ENCODE assay signal across 12 cellular contexts in genomic region chr19:46730595-46730994, GRCh38. TPM values are rescaled to one million over a fixed set of nuclear protein-coding genes. Genes with fewer than 3 reads are reported as not detected.
DNase-seq lines count a peak whose midpoint lies in the region; ATAC-seq, FAIRE-seq and TF ChIP-seq lines count a peak whose summit lies in the region.
"Had no signal": no experiment of that assay in that cellular context is flagged by ENCODE, and none has a peak within 500 bp of the region (broad histone marks: within the 10 kb centered on the region; RNA-seq: fewer than 3 reads in every experiment).

No MANE protein-coding gene starts in this region.

- H3K56ac ChIP-seq in H9 (ENCODE audit: insufficient read length, low read depth, low read length) = no peak overlapping the region

- no peak overlapping the region for H3T11ph ChIP-seq in H9 (ENCODE audit: low read length)

- H2BK15ac ChIP-seq in H9 (ENCODE audit: low read depth, low read length) (no peak overlapping the region), mesenchymal stem cell (ENCODE audit: low read depth, poor library complexity, severe bottlenecking) (no peak overlapping the region)

- ATAC-seq in activated naive CD8-positive, alpha-beta T cell treated with anti-CD3 and anti-CD28 coated beads, Interleukin-2, amount 50 U/mL, for 24 hours = no peak
- no peak for ATAC-seq in stimulated activated naive B cell treated with anti-CD40 and anti-IgM and Interleukin-4, amounts not matched to agents 10 μg/mL and 1 μg/mL and 100 μg/mL, for 72 hours (replicated peaks)
- ATAC-seq in activated naive CD4-positive, alpha-beta T cell treated with anti-CD3 and anti-CD28 coated beads, Interleukin-2, amount 50 U/mL, for 72 hours = no peak

- no peak overlapping the region for H2BK20ac ChIP-seq in H9 (ENCODE audit: low read depth, low read length, poor library complexity, severe bottlenecking)

- H3K36me3 Mint-ChIP-seq in H9 (ENCODE audit: insufficient read depth in 1 of 3, low read depth in 3 of 3) = peaks cover 47 to 90% (median 85%) of the 10 kb centered on the region in 3 experiments
- H3K36me3 Mint-ChIP-seq in activated naive CD8-positive, alpha-beta T cell treated with anti-CD3 and anti-CD28 coated beads, Interleukin-2, amount 50 U/mL, for 24 hours (ENCODE audit: low read depth) = peaks cover 46% of the 10 kb centered on the region
- H3K36me3 Mint-ChIP-seq in stimulated activated naive B cell treated with anti-CD40 and anti-IgM and Interleukin-4, amounts not matched to agents 10 μg/mL and 1 μg/mL and 100 μg/mL, for 72 hours = peaks cover 70% of the 10 kb centered on the region in 2 donors
- H3K36me3 Mint-ChIP-seq in activated naive CD4-positive, alpha-beta T cell treated with anti-CD3 and anti-CD28 coated beads, Interleukin-2, amount 50 U/mL, for 72 hours = peaks cover 0 to 7% of the 10 kb centered on the region in 2 donors

- no peak overlapping the region for H2BK5ac ChIP-seq in H9 (ENCODE audit: insufficient read length, low read length)
- H2BK5ac ChIP-seq in mesenchymal stem cell (ENCODE audit: low read depth, low read length, poor library complexity, severe bottlenecking) = no peak overlapping the region

- H4K5ac ChIP-seq in H9 (ENCODE audit: insufficient read length, low read depth, low read length) = no peak overlapping the region

- H2BK120ac ChIP-seq in H9 (ENCODE audit: low read depth, low read length, poor library complexity, severe bottlenecking) (no peak overlapping the region), mesenchymal stem cell (ENCODE audit: low read depth, low read length) (no peak overlapping the region)

- H3K36me3 ChIP-seq in mesenchymal stem cell (ENCODE audit: control insufficient read depth in 1 of 2, insufficient read depth in 2 of 2, low read depth in 1 of 2, low read length in 2 of 2) = peaks cover 76 to 86% of the 10 kb centered on the region in 2 experiments

- no peak overlapping the region for H4K8ac ChIP-seq in H9 (replicated peaks; ENCODE audit: insufficient read length, low read depth, low read length)
- H4K8ac ChIP-seq in mesenchymal stem cell (ENCODE audit: low read length) = no peak overlapping the region

- H3K23ac ChIP-seq in H9 (ENCODE audit: insufficient read length, low read depth, low read length) (no peak overlapping the region), mesenchymal stem cell (ENCODE audit: low read length in 2 of 2) (no peak overlapping the region)

- H4K20me1 ChIP-seq in H9 (ENCODE audit: control insufficient read depth, insufficient read depth, insufficient read length) = peaks cover 4% of the 10 kb centered on the region

- H2AFZ ChIP-seq in H9 (ENCODE audit: low read length) (no peak overlapping the region), mesenchymal stem cell (ENCODE audit: low read depth, low read length) (no peak overlapping the region)

- H3K14ac ChIP-seq in H9 (ENCODE audit: insufficient read depth, low read length) (no peak overlapping the region), mesenchymal stem cell (ENCODE audit: low read length in 2 of 2) (no peak overlapping the region)

- TF ChIP-seq CTCF in H9 (conservative IDR thresholded peaks at IDR 0.05) (no peak), D721Med (IDR thresholded peaks at IDR 0.05; ENCODE audit: insufficient read depth, missing control alignments) (no peak)

- no peaks in the 10 kb centered on the region for H3K27me3 ChIP-seq in H9 (ENCODE audit: insufficient read depth, low read length)
- no peaks in the 10 kb centered on the region for H3K27me3 ChIP-seq in mesenchymal stem cell (ENCODE audit: control insufficient read depth in 1 of 2, insufficient read depth in 1 of 2, low read length in 2 of 2)

- no peaks in the 10 kb centered on the region; the same call in 1 of the 2 replicates for H3K79me2 ChIP-seq in H9 (ENCODE audit: insufficient read depth, low read length)

- WGBS in H9 (ENCODE audit: extremely low coverage, insufficient read length, low lambda C conversion rate) = no CpG with 5 or more reads among the region's 14 CpGs
- 97% methylated on average over 14 of the region's 14 CpGs for WGBS in mesenchymal stem cell

- H3K4me3 Mint-ChIP-seq in H9 = peak overlapping the region in 1 of 2 experiments; percentile 28; a peak in 2 of 5 replicates
- H3K4me3 Mint-ChIP-seq in activated naive CD8-positive, alpha-beta T cell treated with anti-CD3 and anti-CD28 coated beads, Interleukin-2, amount 50 U/mL, for 24 hours = no peak overlapping the region
- peak overlapping the region in 1 of 2 donors; percentile 49 for H3K4me3 Mint-ChIP-seq in stimulated activated naive B cell treated with anti-CD40 and anti-IgM and Interleukin-4, amounts not matched to agents 10 μg/mL and 1 μg/mL and 100 μg/mL, for 72 hours

- no peaks in the 10 kb centered on the region for H3K9me3 Mint-ChIP-seq in H9
- no peaks in the 10 kb centered on the region for H3K9me3 Mint-ChIP-seq in activated naive CD8-positive, alpha-beta T cell treated with anti-CD3 and anti-CD28 coated beads, Interleukin-2, amount 50 U/mL, for 24 hours
- no peaks in the 10 kb centered on the region for H3K9me3 Mint-ChIP-seq in stimulated activated naive B cell treated with anti-CD40 and anti-IgM and Interleukin-4, amounts not matched to agents 10 μg/mL and 1 μg/mL and 100 μg/mL, for 72 hours
- H3K9me3 Mint-ChIP-seq in activated naive CD4-positive, alpha-beta T cell treated with anti-CD3 and anti-CD28 coated beads, Interleukin-2, amount 50 U/mL, for 72 hours = no peaks in the 10 kb centered on the region

- DNase-seq in H9 (no peak), mesenchymal stem cell (no peak), D721Med (ENCODE audit: insufficient read length, low spot score) (no peak)
- DNase-seq in activated naive CD8-positive, alpha-beta T cell treated with anti-CD3 and anti-CD28 coated beads, Interleukin-2, amount 50 U/mL, for 24 hours = no peak
- DNase-seq in stimulated activated naive B cell treated with anti-CD40 and anti-IgM and Interleukin-4, amounts not matched to agents 10 μg/mL and 1 μg/mL and 100 μg/mL, for 72 hours = no peak
- DNase-seq in activated CD8-positive, alpha-beta memory T cell treated with anti-CD3 and anti-CD28 coated beads, Interleukin-2, amount 50 U/mL, for 4 hours = no peak
- DNase-seq in activated naive CD4-positive, alpha-beta T cell treated with anti-CD3 and anti-CD28 coated beads, Interleukin-2, amount 50 U/mL, for 72 hours (ENCODE audit: low spot score in 2 of 2) = no peak
- DNase-seq: NCI-H1105; stimulated activated CD4-positive, alpha-beta T cell treated with anti-CD3 and anti-CD28 coated beads, Interleukin-2, amount 100 ng/mL, for 24 hours had no signal

- H2AK5ac ChIP-seq in H9 (ENCODE audit: insufficient read length, low read length) (no peak overlapping the region), mesenchymal stem cell (ENCODE audit: low read length, severe bottlenecking) (no peak overlapping the region)

- H3K18ac ChIP-seq in H9 (ENCODE audit: insufficient read length, low read depth, low read length) = no peak overlapping the region
- peak overlapping the region in 1 of 2 experiments; percentile 63 for H3K18ac ChIP-seq in mesenchymal stem cell (ENCODE audit: low read depth in 1 of 2, low read length in 2 of 2)

- H3K4me1 ChIP-seq in H9 (ENCODE audit: insufficient read depth, low read length) = no peaks in the 10 kb centered on the region
- peaks cover 58% of the 10 kb centered on the region for H3K4me1 ChIP-seq in mesenchymal stem cell (ENCODE audit: control insufficient read depth, insufficient read depth, low read depth, low read length)

- H3K27me3 Mint-ChIP-seq in H9 (ENCODE audit: low read depth) = no peaks in the 10 kb centered on the region; the same call in 1 of the 2 replicates
- no peaks in the 10 kb centered on the region for H3K27me3 Mint-ChIP-seq in activated naive CD8-positive, alpha-beta T cell treated with anti-CD3 and anti-CD28 coated beads, Interleukin-2, amount 50 U/mL, for 24 hours
- H3K27me3 Mint-ChIP-seq in stimulated activated naive B cell treated with anti-CD40 and anti-IgM and Interleukin-4, amounts not matched to agents 10 μg/mL and 1 μg/mL and 100 μg/mL, for 72 hours = no peaks in the 10 kb centered on the region

- FAIRE-seq in D721Med (lab: Jason Lieb, UNC) = no peak
- FAIRE-seq: colon had no signal

- H3K23me2 ChIP-seq in H9 (ENCODE audit: insufficient read length, low read depth, low read length, poor library complexity, severe bottlenecking) = no peaks in the 10 kb centered on the region

- H2BK12ac ChIP-seq in H9 (ENCODE audit: insufficient read length, low read depth, low read length) (no peak overlapping the region), mesenchymal stem cell (ENCODE audit: low read length in 2 of 2) (peak overlapping the region in 1 of 2 experiments; percentile 7)

- no peak overlapping the region for H3K4me3 ChIP-seq in mesenchymal stem cell (ENCODE audit: insufficient read depth in 1 of 2, low read depth in 1 of 2, low read length in 2 of 2)
- H3K4me3 ChIP-seq: lung had no signal

- H3K27ac ChIP-seq in H9 (ENCODE audit: insufficient read length, low read depth, low read length) (no peak overlapping the region), mesenchymal stem cell (ENCODE audit: low read length, poor library complexity, severe bottlenecking) (peak overlapping the region; percentile 0)
- H3K27ac ChIP-seq: KMS-11 had no signal

- H3K27ac Mint-ChIP-seq in H9 = peak overlapping the region in 2 of 3 experiments; percentile 61 to 93; a peak in 3 of 7 replicates
- H3K27ac Mint-ChIP-seq in activated naive CD8-positive, alpha-beta T cell treated with anti-CD3 and anti-CD28 coated beads, Interleukin-2, amount 50 U/mL, for 24 hours = peak overlapping the region; percentile 12
- H3K27ac Mint-ChIP-seq in stimulated activated naive B cell treated with anti-CD40 and anti-IgM and Interleukin-4, amounts not matched to agents 10 μg/mL and 1 μg/mL and 100 μg/mL, for 72 hours = peak overlapping the region; percentile 62
- H3K27ac Mint-ChIP-seq in activated naive CD4-positive, alpha-beta T cell treated with anti-CD3 and anti-CD28 coated beads, Interleukin-2, amount 50 U/mL, for 72 hours = no peak overlapping the region

- peaks cover 16 to 26% of the 10 kb centered on the region in 2 experiments for H3K4me1 Mint-ChIP-seq in H9
- peaks cover 21% of the 10 kb centered on the region for H3K4me1 Mint-ChIP-seq in activated naive CD8-positive, alpha-beta T cell treated with anti-CD3 and anti-CD28 coated beads, Interleukin-2, amount 50 U/mL, for 24 hours
- peaks cover 61 to 64% of the 10 kb centered on the region in 2 donors for H3K4me1 Mint-ChIP-seq in stimulated activated naive B cell treated with anti-CD40 and anti-IgM and Interleukin-4, amounts not matched to agents 10 μg/mL and 1 μg/mL and 100 μg/mL, for 72 hours

- H3K4me2 ChIP-seq in H9 (ENCODE audit: insufficient read depth, insufficient read length, low read length) (no peak overlapping the region), mesenchymal stem cell (ENCODE audit: low read length, poor library complexity, severe bottlenecking) (no peak overlapping the region)
- H3K4me2 ChIP-seq: KMS-11 had no signal

- H4K91ac ChIP-seq in H9 (ENCODE audit: insufficient read length, low read depth, low read length) = no peak overlapping the region
- H4K91ac ChIP-seq in mesenchymal stem cell (ENCODE audit: low read length) = peak overlapping the region; percentile 57

- no peak overlapping the region for H3K9ac ChIP-seq in H9 (ENCODE audit: extremely low read depth, insufficient read length, low read length)
- no peak overlapping the region for H3K9ac ChIP-seq in mesenchymal stem cell (ENCODE audit: low read length)
- H3K9ac ChIP-seq: KMS-11 had no signal

- no peaks in the 10 kb centered on the region for H3K9me3 ChIP-seq in H9 (ENCODE audit: control insufficient read depth, low read depth, low read length)
- H3K9me3 ChIP-seq in mesenchymal stem cell (ENCODE audit: control insufficient read depth, low read length) = no peaks in the 10 kb centered on the region

- H3K4ac ChIP-seq in H9 (ENCODE audit: low read depth, low read length) = no peak overlapping the region
- no peak overlapping the region for H3K4ac ChIP-seq in mesenchymal stem cell (ENCODE audit: low read depth in 1 of 2, low read length in 2 of 2)

- H3K79me1 ChIP-seq in H9 (ENCODE audit: insufficient read depth, low read depth, low read length, poor library complexity, severe bottlenecking) (no peaks in the 10 kb centered on the region), mesenchymal stem cell (replicated peaks; ENCODE audit: low read length, poor library complexity, severe bottlenecking) (peaks cover 34% of the 10 kb centered on the region)

RNA-seq across cellular contexts. Expression of gene PRKD2, which starts 13.7 kb away (rescaled TPM):
- 60.7 and 60.8 TPM in 2 replicates for total RNA-seq in H9 (2021)
- polyA plus RNA-seq in mesenchymal stem cell (2013, experiment 1 of 2) = 25.9 TPM
- 23.5 TPM for polyA plus RNA-seq in mesenchymal stem cell (2013, experiment 2 of 2)
- total RNA-seq in activated naive CD4-positive, alpha-beta T cell treated with anti-CD3 and anti-CD28 coated beads, Interleukin-2, amount 50 U/mL, for 72 hours = 100 to 1,000 TPM in 1 of 2 donors, 10 to 100 TPM in 1; 76.8 to 129 TPM

RNA-seq across cellular contexts. Expression of gene FKRP, which starts 15.3 kb away (rescaled TPM):
- 39.1 and 42.2 TPM in 2 replicates for total RNA-seq in H9 (2021)
- 24.9 TPM for polyA plus RNA-seq in mesenchymal stem cell (2013, experiment 1 of 2)
- polyA plus RNA-seq in mesenchymal stem cell (2013, experiment 2 of 2) = 24.4 TPM
- total RNA-seq in activated naive CD4-positive, alpha-beta T cell treated with anti-CD3 and anti-CD28 coated beads, Interleukin-2, amount 50 U/mL, for 72 hours = 1 to 10 TPM; 2.8 to 9.7 TPM

RNA-seq across cellular contexts. Expression of gene STRN4, which starts 15.7 kb away (rescaled TPM):
- total RNA-seq in H9 (2021) = 143 and 148 TPM in 2 replicates
- 56.4 TPM for polyA plus RNA-seq in mesenchymal stem cell (2013, experiment 1 of 2)
- 56.1 TPM for polyA plus RNA-seq in mesenchymal stem cell (2013, experiment 2 of 2)
- 100 to 1,000 TPM in 1 of 2 donors, 10 to 100 TPM in 1; 67.3 to 117 TPM for total RNA-seq in activated naive CD4-positive, alpha-beta T cell treated with anti-CD3 and anti-CD28 coated beads, Interleukin-2, amount 50 U/mL, for 72 hours

RNA-seq across cellular contexts. Expression of gene SLC1A5, which starts 57.8 kb away (rescaled TPM):
- 258 and 269 TPM in 2 replicates for total RNA-seq in H9 (2021)
- 164 TPM for polyA plus RNA-seq in mesenchymal stem cell (2013, experiment 1 of 2)
- polyA plus RNA-seq in mesenchymal stem cell (2013, experiment 2 of 2) = 163 TPM
- 100 to 1,000 TPM in 1 of 2 donors, 10 to 100 TPM in 1; 99.3 to 159 TPM for total RNA-seq in activated naive CD4-positive, alpha-beta T cell treated with anti-CD3 and anti-CD28 coated beads, Interleukin-2, amount 50 U/mL, for 72 hours

Comparison
In these comparisons a context has a peak if more than half of its experiments do, and no peak if none do; other contexts are left out.
1. H3K27ac Mint-ChIP-seq: peak in H9 (2 of 3), activated naive CD8-positive, alpha-beta T cell treated with anti-CD3 and anti-CD28 coated beads, Interleukin-2, amount 50 U/mL, for 24 hours (single experiment) and stimulated activated naive B cell treated with anti-CD40 and anti-IgM and Interleukin-4, amounts not matched to agents 10 μg/mL and 1 μg/mL and 100 μg/mL, for 72 hours (single experiment); none in activated naive CD4-positive, alpha-beta T cell treated with anti-CD3 and anti-CD28 coated beads, Interleukin-2, amount 50 U/mL, for 72 hours (0 of 2).